9 cellular contexts compared by ENCODE assay signal in the genomic region with DNA sequence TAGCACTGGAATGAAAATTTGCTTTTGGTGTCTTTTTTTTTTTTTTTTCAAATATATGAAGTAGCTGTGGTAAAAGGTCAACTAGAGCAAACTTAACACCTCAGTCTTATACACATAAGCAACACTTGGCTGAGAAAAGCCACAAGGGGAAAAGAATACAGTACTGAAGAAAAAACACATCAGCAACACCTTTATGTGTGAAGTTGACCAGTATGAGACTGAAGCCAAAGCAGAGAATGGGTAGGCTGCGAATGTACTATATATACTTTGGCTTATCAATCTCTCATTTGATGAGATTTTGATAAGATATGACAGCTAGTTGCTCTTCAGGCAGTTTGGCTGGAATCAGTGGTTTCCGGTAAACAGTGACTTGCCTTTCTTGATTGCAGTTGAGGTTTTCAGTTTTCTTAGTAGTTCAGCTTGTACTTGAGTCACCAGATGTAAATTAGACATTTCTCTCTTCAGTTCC. TPM values are rescaled to one million over a fixed set of nuclear protein-coding genes. Genes with fewer than 3 reads are reported as not detected.
DNase-seq lines count a peak whose midpoint lies in the region; ATAC-seq lines count a peak whose summit lies in the region.
"Had no signal": no experiment of that assay in that cellular context is flagged by ENCODE, and none has a peak within 500 bp of the region (broad histone marks: within the 10 kb centered on the region; RNA-seq: fewer than 3 reads in every experiment).

No MANE protein-coding gene starts in this region.

- no peaks in the 10 kb centered on the region for H3K27me3 Mint-ChIP-seq in activated T-cell treated with anti-CD3 and anti-CD28 coated beads, Interleukin-2, amount 50 U/mL, for 72 hours (ENCODE audit: low read depth)
- H3K27me3 Mint-ChIP-seq: naive B cell had no signal

- peak overlapping the region; percentile 31 for H3K27ac Mint-ChIP-seq in activated T-cell treated with anti-CD3 and anti-CD28 coated beads, Interleukin-2, amount 50 U/mL, for 72 hours
- peak overlapping the region; percentile 67 for H3K27ac Mint-ChIP-seq in stimulated activated effector memory CD8-positive, alpha-beta T cell treated with anti-CD3 and anti-CD28 coated beads, Interleukin-12 subunit alpha, Interleukin-12 subunit beta, amount 100 ng/mL, for 72 hours
- H3K27ac Mint-ChIP-seq: naive B cell had no signal

- peaks cover 13% of the 10 kb centered on the region for H3K4me1 Mint-ChIP-seq in activated T-cell treated with anti-CD3 and anti-CD28 coated beads, Interleukin-2, amount 50 U/mL, for 72 hours (ENCODE audit: low read depth)
- H3K4me1 Mint-ChIP-seq in stimulated activated effector memory CD8-positive, alpha-beta T cell treated with anti-CD3 and anti-CD28 coated beads, Interleukin-12 subunit alpha, Interleukin-12 subunit beta, amount 100 ng/mL, for 72 hours: peaks cover 30% of the 10 kb centered on the region
- H3K4me1 Mint-ChIP-seq: naive B cell had no signal

- DNase-seq in activated gamma-delta T cell treated with Interleukin-2 at 50 U/mL for 16 hours (peak; percentile 33), activated gamma-delta T cell (lab: John Stamatoyannopoulos, UW) (no peak), putamen (ENCODE audit: low spot score) (no peak), NCI-H1417 treated with DMSO at 0.1 percent for 48 hours (lab: John Stamatoyannopoulos, UW) (no peak), DMS153 (lab: John Stamatoyannopoulos, UW) (no peak)
- DNase-seq in activated T-cell treated with anti-CD3 and anti-CD28 coated beads, Interleukin-2, amount 50 U/mL, for 72 hours: peak; percentile 41 to 48
- DNase-seq in stimulated activated effector memory CD8-positive, alpha-beta T cell treated with anti-CD3 and anti-CD28 coated beads, Interleukin-12 subunit alpha, Interleukin-12 subunit beta, amount 100 ng/mL, for 72 hours (ENCODE audit: low spot score in 2 of 2): peak; percentile 17 to 68
- DNase-seq: naive B cell had no signal

- ATAC-seq in HG03108 (IDR thresholded peaks at IDR 0.05; ENCODE audit: unreplicated experiment): peak; percentile 81
- ATAC-seq in activated T-cell treated with anti-CD3 and anti-CD28 coated beads, Interleukin-2, amount 50 U/mL, for 72 hours (replicated peaks in 1 of 2): peak; percentile 94
- peak; percentile 94 for ATAC-seq in stimulated activated effector memory CD8-positive, alpha-beta T cell treated with anti-CD3 and anti-CD28 coated beads, Interleukin-12 subunit alpha, Interleukin-12 subunit beta, amount 100 ng/mL, for 72 hours

- peak overlapping the region in 1 of 2 donors; percentile 13 for H3K4me3 Mint-ChIP-seq in activated T-cell treated with anti-CD3 and anti-CD28 coated beads, Interleukin-2, amount 50 U/mL, for 72 hours
- peak overlapping the region; percentile 14 for H3K4me3 Mint-ChIP-seq in stimulated activated effector memory CD8-positive, alpha-beta T cell treated with anti-CD3 and anti-CD28 coated beads, Interleukin-12 subunit alpha, Interleukin-12 subunit beta, amount 100 ng/mL, for 72 hours
- H3K4me3 Mint-ChIP-seq: naive B cell had no signal

- H3K9me3 Mint-ChIP-seq in activated T-cell treated with anti-CD3 and anti-CD28 coated beads, Interleukin-2, amount 50 U/mL, for 72 hours: no peaks in the 10 kb centered on the region
- no peaks in the 10 kb centered on the region for H3K9me3 Mint-ChIP-seq in stimulated activated effector memory CD8-positive, alpha-beta T cell treated with anti-CD3 and anti-CD28 coated beads, Interleukin-12 subunit alpha, Interleukin-12 subunit beta, amount 100 ng/mL, for 72 hours
- H3K9me3 Mint-ChIP-seq: naive B cell had no signal

- peaks cover 4 to 9% of the 10 kb centered on the region in 2 donors for H3K36me3 Mint-ChIP-seq in activated T-cell treated with anti-CD3 and anti-CD28 coated beads, Interleukin-2, amount 50 U/mL, for 72 hours (ENCODE audit: insufficient read depth in 2 of 2)
- peaks cover 78% of the 10 kb centered on the region for H3K36me3 Mint-ChIP-seq in stimulated activated effector memory CD8-positive, alpha-beta T cell treated with anti-CD3 and anti-CD28 coated beads, Interleukin-12 subunit alpha, Interleukin-12 subunit beta, amount 100 ng/mL, for 72 hours

RNA-seq across cellular contexts. Expression of gene ZCWPW2, which starts 22.0 kb away (rescaled TPM):
- under 1 TPM; 0.35 to 0.55 TPM for total RNA-seq in activated T-cell treated with anti-CD3 and anti-CD28 coated beads, Interleukin-2, amount 50 U/mL, for 72 hours

RNA-seq across cellular contexts. Expression of gene AZI2, which starts 22.1 kb away (rescaled TPM):
- 10 to 100 TPM; 51.4 to 58.2 TPM for total RNA-seq in activated T-cell treated with anti-CD3 and anti-CD28 coated beads, Interleukin-2, amount 50 U/mL, for 72 hours

Comparison
In these comparisons a context has a peak if more than half of its experiments do, and no peak if none do; other contexts are left out.
1. DNase-seq: peak in activated gamma-delta T cell treated with Interleukin-2 at 50 U/mL for 16 hours (single experiment), activated T-cell treated with anti-CD3 and anti-CD28 coated beads, Interleukin-2, amount 50 U/mL, for 72 hours (2 of 2) and stimulated activated effector memory CD8-positive, alpha-beta T cell treated with anti-CD3 and anti-CD28 coated beads, Interleukin-12 subunit alpha, Interleukin-12 subunit beta, amount 100 ng/mL, for 72 hours (2 of 2); none in activated gamma-delta T cell (single experiment), putamen (single experiment), NCI-H1417 treated with DMSO at 0.1 percent for 48 hours (single experiment) and DMS153 (single experiment).
2. Peak in every context shown above with its lines, with median percentiles within 50 percentile points of each other: ATAC-seq.